ENCODE assay signal across 8 cellular contexts in genomic region chr1:3453203-3453761, GRCh38. TPM values are rescaled to one million over a fixed set of nuclear protein-coding genes. Genes with fewer than 3 reads are reported as not detected.
DNase-seq lines count a peak whose midpoint lies in the region; ATAC-seq and TF ChIP-seq lines count a peak whose summit lies in the region.

No MANE protein-coding gene starts in this region.

- peak overlapping the region in 10 of 11 experiments; percentile 75 to 98 (median 89); a peak in 19 of 22 replicates for H3K4me2 ChIP-seq in BLaER1 treated with 17β-estradiol and CSF1 and Interleukin-3, amounts not matched to agents 10 nM and 100 nM

- peak overlapping the region; percentile 1 to 81 (median 54); a peak in 14 of 22 replicates for H3K9ac ChIP-seq in BLaER1 treated with 17β-estradiol and CSF1 and Interleukin-3, amounts not matched to agents 10 nM and 100 nM
- H3K9ac ChIP-seq in mucosa of stomach (ENCODE audit: low read length): peak overlapping the region; percentile 29

- H3K36me3 ChIP-seq in BLaER1 treated with 17β-estradiol and CSF1 and Interleukin-3, amounts not matched to agents 10 nM and 100 nM: no peaks in the 10 kb centered on the region
- H3K36me3 ChIP-seq in mucosa of stomach (ENCODE audit: control insufficient read depth, insufficient read depth, low read length): no peaks in the 10 kb centered on the region

- peaks cover 0 to 31% (median 8%) of the 10 kb centered on the region in 11 experiments; a peak in 11 of 22 replicates for H4K20me1 ChIP-seq in BLaER1 treated with 17β-estradiol and CSF1 and Interleukin-3, amounts not matched to agents 10 nM and 100 nM

- no peak overlapping the region for H3K27ac ChIP-seq in BLaER1 treated with 17β-estradiol and CSF1 and Interleukin-3, amounts not matched to agents 10 nM and 100 nM

- peaks cover 20 to 54% (median 46%) of the 10 kb centered on the region in 10 experiments for H3K4me1 ChIP-seq in BLaER1 treated with 17β-estradiol and CSF1 and Interleukin-3, amounts not matched to agents 10 nM and 100 nM
- H3K4me1 ChIP-seq in mucosa of stomach (ENCODE audit: control insufficient read depth, insufficient read depth, low read length): peaks cover 46% of the 10 kb centered on the region

- peak overlapping the region in 2 of 10 experiments; percentile 58 to 73; a peak in 3 of 20 replicates for H3K4me3 ChIP-seq in BLaER1 treated with 17β-estradiol and CSF1 and Interleukin-3, amounts not matched to agents 10 nM and 100 nM
- H3K4me3 ChIP-seq in epithelial cell of proximal tubule (ENCODE audit: low read depth, low read length) (no peak overlapping the region), mucosa of stomach (ENCODE audit: low read length) (no peak overlapping the region)

- DNase-seq in H4 (ENCODE audit: low spot score) (peak; percentile 76), NCI-H748 treated with DMSO at 0.1 percent for 48 hours (lab: John Stamatoyannopoulos, UW) (peak; percentile 4), activated T-cell treated with anti-CD3 and anti-CD28 coated beads for 1 hour (ENCODE audit: low read depth) (peak; percentile 66), epithelial cell of proximal tubule (ENCODE audit: low read depth) (no peak)
- peak; percentile 48 for DNase-seq in stimulated activated CD8-positive, alpha-beta memory T cell treated with anti-CD3 and anti-CD28 coated beads, Interleukin-7, amount 100 ng/mL, for 24 hours (ENCODE audit: low read depth)

- TF ChIP-seq CTCF in epithelial cell of proximal tubule (conservative IDR thresholded peaks at IDR 0.05; ENCODE audit: low read depth, low read length): peak; percentile 91

- H3K27me3 ChIP-seq in BLaER1 treated with 17β-estradiol and CSF1 and Interleukin-3, amounts not matched to agents 10 nM and 100 nM: peaks cover 0 to 10% (median 6%) of the 10 kb centered on the region in 11 experiments; a peak in 8 of 22 replicates
- H3K27me3 ChIP-seq in mucosa of stomach (ENCODE audit: control insufficient read depth, insufficient read depth, low read length): no peaks in the 10 kb centered on the region

- H3K9me3 ChIP-seq in BLaER1 treated with 17β-estradiol and CSF1 and Interleukin-3, amounts not matched to agents 10 nM and 100 nM (replicated peaks in 1 of 11): peaks cover 0 to 3% (median under 1%) of the 10 kb centered on the region in 11 experiments; a peak in 6 of 22 replicates
- no peaks in the 10 kb centered on the region for H3K9me3 ChIP-seq in mucosa of stomach (ENCODE audit: control insufficient read depth, low read length)

- ATAC-seq in HG03439 (IDR thresholded peaks at IDR 0.05; ENCODE audit: unreplicated experiment): no peak

RNA-seq across cellular contexts. Expression of gene ARHGEF16, which starts 1.2 kb away (rescaled TPM):
- total RNA-seq in H4 (2014; rRNA removed; shearing (Covaris generic)): 0.58 and 0.97 TPM in 2 replicates
- total RNA-seq in epithelial cell of proximal tubule: 27.1 and 36.6 TPM in 2 replicates

Comparison
In these comparisons a context has a peak if more than half of its experiments do, and no peak if none do; other contexts are left out.
1. RNA of gene ARHGEF16, which starts 1.2 kb away (total RNA-seq): 27.1 to 36.6 TPM in epithelial cell of proximal tubule; 0.58 to 0.97 TPM in H4; every median in the first group is over 10 times any median in the second.